1 cellular context compared by ENCODE assay signal in the genomic region with DNA sequence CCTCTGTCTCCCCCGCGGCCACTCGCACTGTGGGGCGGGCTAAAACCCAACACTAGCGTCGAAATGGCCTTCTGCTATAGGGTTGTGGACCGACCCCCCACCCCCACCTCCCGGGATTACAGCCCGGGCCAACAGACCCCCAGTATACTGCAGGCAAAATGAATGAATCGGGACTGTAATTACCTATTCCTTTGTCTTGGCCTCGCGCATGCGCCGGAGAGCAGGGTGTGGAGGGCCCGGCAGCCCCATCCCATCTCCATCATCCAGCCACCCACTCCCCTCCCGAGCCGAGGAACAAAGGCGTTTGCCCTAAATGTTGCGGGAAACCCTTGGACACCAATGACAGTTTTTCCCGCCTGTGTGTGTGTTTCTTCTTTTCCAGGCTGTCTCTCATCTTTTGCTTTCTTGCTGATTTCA.
TF ChIP-seq lines count a peak whose summit lies in the region.

No MANE protein-coding gene starts in this region.

TF ChIP-seq in K562, 482 proteins besides CTCF, POLR2A, EP300 and RAD21:
- TF ChIP-seq NRF1 (conservative IDR thresholded peaks at IDR 0.05 in 1 of 2, IDR thresholded peaks at IDR 0.05 in 1 of 2) (peak; percentile 66 to 75), ETV5 (CRISPR knock-in tag; IDR thresholded peaks at IDR 0.05; ENCODE audit: low read depth) (no peak), NFXL1 (CRISPR knock-in tag; IDR thresholded peaks at IDR 0.05) (no peak), NR2C2 (CRISPR knock-in tag; IDR thresholded peaks at IDR 0.05) (no peak), NR2C2 (tag; IDR thresholded peaks at IDR 0.05) (no peak)
